ENCODE assay signal across 8 cellular contexts in the genomic region with DNA sequence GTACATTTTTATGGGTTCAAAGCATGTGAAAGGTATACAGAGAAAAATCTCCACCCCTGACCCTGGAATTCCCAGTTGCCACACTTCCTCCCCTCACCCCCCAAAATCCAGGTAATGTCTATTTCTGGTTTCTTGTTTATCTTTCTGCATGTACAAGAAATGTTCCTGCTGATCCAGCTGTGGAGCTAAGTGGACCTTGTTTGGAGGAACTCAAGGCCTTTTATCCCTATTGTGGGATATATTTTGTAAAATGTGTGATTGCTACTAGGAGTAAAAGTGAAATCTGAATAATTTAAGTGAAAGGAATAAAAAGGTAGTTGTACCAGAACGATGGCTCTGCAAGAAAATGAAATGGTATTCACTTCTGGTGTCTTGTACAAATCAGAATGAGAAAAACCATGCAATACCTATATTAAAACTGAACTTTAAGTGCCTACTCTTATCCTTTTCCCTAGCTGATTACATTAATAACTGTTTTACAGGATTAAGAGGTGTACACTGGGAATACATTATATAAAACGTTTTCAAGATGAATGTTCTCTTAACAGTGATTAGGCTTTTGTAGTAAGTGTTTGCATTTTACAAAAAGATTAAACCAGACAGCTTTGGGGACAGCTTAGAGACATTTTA. TPM values are rescaled to one million over a fixed set of nuclear protein-coding genes. Genes with fewer than 3 reads are reported as not detected.
A peak's percentile ranks its signal among the peaks of the same experiment; 100 is the strongest.
DNase-seq lines count a peak whose midpoint lies in the region; ATAC-seq and TF ChIP-seq lines count a peak whose summit lies in the region.

No MANE protein-coding gene starts in this region.

- H3K9me3 ChIP-seq in SK-N-MC (ENCODE audit: low read depth, low read length), result no peaks in the 10 kb centered on the region

- H3K27me3 ChIP-seq in foreskin keratinocyte, result no peaks in the 10 kb centered on the region

- no peak for ATAC-seq in foreskin keratinocyte
- no peak for ATAC-seq in GM19328 (IDR thresholded peaks at IDR 0.05; ENCODE audit: unreplicated experiment)

- DNase-seq in DMS 273 (lab: John Stamatoyannopoulos, UW; ENCODE audit: unreplicated experiment) (peak; percentile 18), DMS 273 treated with DMSO at 0.1 percent for 48 hours (lab: John Stamatoyannopoulos, UW) (no peak), SK-N-MC (ENCODE audit: low read depth, low spot score) (no peak), foreskin keratinocyte (no peak), HK-2 (ENCODE audit: unreplicated experiment) (no peak)
- DNase-seq in stimulated activated CD4-positive, alpha-beta T cell treated with anti-CD3 and anti-CD28 coated beads, Interleukin-1b, Interleukin-23, amount 100 ng/mL, for 48 hours, result no peak

- no peaks in the 10 kb centered on the region for H3K36me3 ChIP-seq in SK-N-MC (ENCODE audit: insufficient read depth, low read length)

- H3K9ac ChIP-seq in SK-N-MC (ENCODE audit: insufficient read length), result peak overlapping the region; percentile 86

- H3K4me3 ChIP-seq in SK-N-MC (peak overlapping the region; percentile 92), skin epidermis (peak overlapping the region; percentile 55 to 96 (median 72))

- TF ChIP-seq CTCF in foreskin keratinocyte (conservative IDR thresholded peaks at IDR 0.05), result no peak

- peaks cover 23% of the 10 kb centered on the region for H3K4me1 ChIP-seq in foreskin keratinocyte

- H3K27ac ChIP-seq in SK-N-MC, result peak overlapping the region; percentile 95
- H3K27ac ChIP-seq in foreskin keratinocyte, result peak overlapping the region; percentile 88
- peak overlapping the region in 17 of 21 experiments; percentile 20 to 98 (median 93) for H3K27ac ChIP-seq in skin epidermis

RNA-seq across cellular contexts. Expression of a gene that starts 3.1 kb away (rescaled TPM):
- 49.0 and 51.6 TPM in 2 replicates for total RNA-seq in foreskin keratinocyte
- polyA plus RNA-seq in foreskin keratinocyte, result 14.1 and 16.8 TPM in 2 replicates

RNA-seq across cellular contexts. Expression of a gene that starts 43.1 kb away (rescaled TPM):
- 3.2 and 5.3 TPM in 2 replicates for total RNA-seq in foreskin keratinocyte
- polyA plus RNA-seq in foreskin keratinocyte, result 5.6 and 8.7 TPM in 2 replicates
